20 cellular contexts compared by ENCODE assay signal in the genomic region with DNA sequence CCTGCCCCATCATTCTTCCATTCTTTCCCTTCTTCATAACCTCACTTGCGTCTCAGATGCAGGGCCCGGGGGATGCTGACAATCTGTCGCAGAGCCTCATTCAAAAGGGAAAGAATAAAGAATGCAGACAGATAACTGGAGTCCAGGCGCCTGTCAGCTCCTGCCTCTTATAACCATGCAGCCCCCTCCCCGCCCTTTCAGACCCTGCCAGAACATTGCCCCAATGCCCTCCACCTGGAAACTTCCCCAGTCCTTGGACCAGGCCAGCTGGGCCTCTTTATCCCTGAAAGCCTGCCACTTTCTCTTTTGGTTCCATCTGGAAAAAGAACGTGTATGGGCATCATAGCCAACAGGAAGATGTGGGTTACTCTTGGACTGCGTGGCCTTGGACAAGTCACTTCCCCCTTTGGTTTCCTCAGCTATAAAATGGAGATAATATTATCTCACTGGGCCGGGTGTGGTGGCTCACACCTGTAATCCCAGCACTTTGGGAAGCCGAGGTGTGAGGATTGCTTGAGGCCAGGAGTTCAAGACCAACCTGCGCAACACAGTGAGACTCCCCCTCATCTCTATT. TPM values are rescaled to one million over a fixed set of nuclear protein-coding genes. Genes with fewer than 3 reads are reported as not detected.
A peak's percentile ranks its signal among the peaks of the same experiment; 100 is the strongest.
DNase-seq lines count a peak whose midpoint lies in the region; ATAC-seq and TF ChIP-seq lines count a peak whose summit lies in the region.
"Had no signal": no experiment of that assay in that cellular context is flagged by ENCODE, and none has a peak within 500 bp of the region (broad histone marks: within the 10 kb centered on the region; RNA-seq: fewer than 3 reads in every experiment).

No MANE protein-coding gene starts in this region.

- no peak for TF ChIP-seq CTCF in CD4-positive, alpha-beta T cell (IDR thresholded peaks at IDR 0.05)
- TF ChIP-seq CTCF in OCI-LY7 (conservative IDR thresholded peaks at IDR 0.05; ENCODE audit: low read length): no peak
- TF ChIP-seq CTCF in esophagus squamous epithelium (IDR thresholded peaks at IDR 0.05): no peak
- TF ChIP-seq CTCF in neural progenitor cell (IDR thresholded peaks at IDR 0.05): no peak
- TF ChIP-seq CTCF in GM20000 (IDR thresholded peaks at IDR 0.05; ENCODE audit: extremely low read depth, missing control alignments): no peak

- TSS peak; percentile 38 for BruUV-seq in OCI-LY7 (replicated peaks; lab: Mats Ljungman, UMichigan)

- H3K9me3 ChIP-seq in CD4-positive, alpha-beta T cell (ENCODE audit: control insufficient read depth, low read length): no peaks in the 10 kb centered on the region
- H3K9me3 ChIP-seq in OCI-LY7 (ENCODE audit: low read length) (no peaks in the 10 kb centered on the region), esophagus squamous epithelium (no peaks in the 10 kb centered on the region), neural progenitor cell (ENCODE audit: low read depth) (no peaks in the 10 kb centered on the region), neuronal stem cell (replicated peaks in 1 of 2; ENCODE audit: control insufficient read depth in 2 of 2, insufficient read depth in 1 of 2, low read depth in 1 of 2, low read length in 2 of 2) (no peaks in the 10 kb centered on the region)
- H3K9me3 ChIP-seq: gastrocnemius medialis, right lobe of liver had no signal

- no peak overlapping the region for H3K4ac ChIP-seq in neuronal stem cell (ENCODE audit: low read length)

- H3K36me3 Mint-ChIP-seq in CD4-positive, alpha-beta T cell (ENCODE audit: low read depth): peaks cover 10% of the 10 kb centered on the region
- peaks cover 4% of the 10 kb centered on the region for H3K36me3 Mint-ChIP-seq in neural progenitor cell

- H3K4me1 ChIP-seq in OCI-LY7 (ENCODE audit: insufficient read depth, low read length, poor library complexity, severe bottlenecking): peaks cover 19% of the 10 kb centered on the region
- H3K4me1 ChIP-seq in esophagus squamous epithelium: peaks cover 5 to 82% (median 32%) of the 10 kb centered on the region in 3 donors
- H3K4me1 ChIP-seq in neural progenitor cell: peaks cover 51% of the 10 kb centered on the region
- H3K4me1 ChIP-seq in neuronal stem cell (ENCODE audit: control insufficient read depth in 2 of 2, insufficient read depth in 1 of 2, low read depth in 1 of 2, low read length in 2 of 2): peaks cover 37 to 43% of the 10 kb centered on the region in 2 donors

- no peak overlapping the region for H3K9ac ChIP-seq in neural progenitor cell
- H3K9ac ChIP-seq in neuronal stem cell (ENCODE audit: low read depth, low read length, poor library complexity): no peak overlapping the region

- H3K27ac Mint-ChIP-seq in CD4-positive, alpha-beta T cell: no peak overlapping the region
- no peak overlapping the region for H3K27ac Mint-ChIP-seq in neural progenitor cell

- H3K23ac ChIP-seq in neuronal stem cell (ENCODE audit: low read depth, low read length, poor library complexity): no peak overlapping the region

- H3K4me1 Mint-ChIP-seq in CD4-positive, alpha-beta T cell (ENCODE audit: low read depth): peaks cover 19% of the 10 kb centered on the region
- peaks cover 64% of the 10 kb centered on the region for H3K4me1 Mint-ChIP-seq in neural progenitor cell

- H3K14ac ChIP-seq in neuronal stem cell (ENCODE audit: low read length): no peak overlapping the region

- H4K91ac ChIP-seq in neuronal stem cell (ENCODE audit: low read depth, low read length, poor library complexity): no peak overlapping the region

- no peak overlapping the region for H2AK5ac ChIP-seq in neuronal stem cell (ENCODE audit: low read depth, low read length)

- 65 to 71% methylated on average over 9 of the region's 10 CpGs for WGBS in esophagus squamous epithelium, 2 donors
- WGBS in neuronal stem cell (ENCODE audit: extremely low coverage in 2 of 2, insufficient read length in 2 of 2, insufficient replicate concordance in 1 of 2), 2 donors: no CpG with 5 or more reads among the region's 10 CpGs

- no peak overlapping the region for H4K8ac ChIP-seq in neuronal stem cell (ENCODE audit: low read depth, low read length)

- H3K9me2 ChIP-seq in OCI-LY7 (ENCODE audit: insufficient read depth, low read length): no peaks in the 10 kb centered on the region

- H3K4me3 ChIP-seq in OCI-LY7 (ENCODE audit: low read depth, low read length, poor library complexity, severe bottlenecking): no peak overlapping the region
- no peak overlapping the region for H3K4me3 ChIP-seq in esophagus squamous epithelium
- H3K4me3 ChIP-seq in neural progenitor cell: no peak overlapping the region
- no peak overlapping the region for H3K4me3 ChIP-seq in neuronal stem cell (ENCODE audit: low read length in 2 of 2)
- H3K4me3 ChIP-seq: gastrocnemius medialis, GM12878, right lobe of liver had no signal

- H2BK5ac ChIP-seq in neuronal stem cell (ENCODE audit: low read length): no peak overlapping the region

- no peak overlapping the region for H3K27ac ChIP-seq in CD4-positive, alpha-beta T cell (ENCODE audit: low read depth, low read length)
- no peak overlapping the region for H3K27ac ChIP-seq in OCI-LY7 (ENCODE audit: low read depth, low read length, poor library complexity, severe bottlenecking)
- peak overlapping the region; percentile 66 to 99 (median 98) for H3K27ac ChIP-seq in esophagus squamous epithelium
- no peak overlapping the region for H3K27ac ChIP-seq in neural progenitor cell
- no peak overlapping the region for H3K27ac ChIP-seq in neuronal stem cell (replicated peaks; ENCODE audit: low read length)
- H3K27ac ChIP-seq: gastrocnemius medialis, right lobe of liver had no signal

- H3K36me3 ChIP-seq in OCI-LY7 (ENCODE audit: insufficient read depth, low read length) (peaks cover 4% of the 10 kb centered on the region; the same call in 1 of the 2 replicates), esophagus squamous epithelium (peaks cover 0 to 2% (median 0%) of the 10 kb centered on the region in 3 donors), neural progenitor cell (no peaks in the 10 kb centered on the region), neuronal stem cell (replicated peaks in 1 of 2; ENCODE audit: control insufficient read depth in 2 of 2, insufficient read depth in 2 of 2, low read length in 2 of 2) (no peaks in the 10 kb centered on the region)
- H3K36me3 ChIP-seq: gastrocnemius medialis, right lobe of liver had no signal

- no peaks in the 10 kb centered on the region for H3K27me3 Mint-ChIP-seq in CD4-positive, alpha-beta T cell
- peaks cover 7% of the 10 kb centered on the region for H3K27me3 Mint-ChIP-seq in neural progenitor cell (ENCODE audit: insufficient read depth, low read depth)

- no peaks in the 10 kb centered on the region for H3K27me3 ChIP-seq in CD4-positive, alpha-beta T cell (ENCODE audit: control insufficient read depth, insufficient read depth, low read length)
- H3K27me3 ChIP-seq in esophagus squamous epithelium: no peaks in the 10 kb centered on the region
- peaks cover 7% of the 10 kb centered on the region for H3K27me3 ChIP-seq in neural progenitor cell
- peaks cover 0 to under 1% (median 0%) of the 10 kb centered on the region in 3 experiments for H3K27me3 ChIP-seq in neuronal stem cell (ENCODE audit: control insufficient read depth in 3 of 3, insufficient read depth in 3 of 3, low read depth in 1 of 3, low read length in 3 of 3)
- H3K27me3 ChIP-seq: gastrocnemius medialis, right lobe of liver had no signal

- no peak overlapping the region for H2BK15ac ChIP-seq in neuronal stem cell (ENCODE audit: low read length)

- H3K79me2 ChIP-seq in OCI-LY7 (ENCODE audit: insufficient read depth, low read depth, low read length) (peaks cover 26% of the 10 kb centered on the region), neural progenitor cell (ENCODE audit: low read depth) (peaks cover 26% of the 10 kb centered on the region)

- H3K79me1 ChIP-seq in neuronal stem cell (ENCODE audit: low read depth, low read length): peaks cover 7% of the 10 kb centered on the region

- H4K20me1 ChIP-seq in OCI-LY7 (ENCODE audit: insufficient read depth, low read length): peaks cover 9% of the 10 kb centered on the region
- H4K20me1 ChIP-seq in neural progenitor cell (ENCODE audit: low read depth): peaks cover 66% of the 10 kb centered on the region

- POLR2A ChIA-PET in CD4-positive, alpha-beta T cell (lab: Charles Lee): no interaction called here
- POLR2A ChIA-PET in OCI-LY7 (lab: Charles Lee): interaction anchor here (0.6 to 0.7 kb wide), 2 partner anchors 27 to 55 kb away, joined by 3 to 4 read pairs; no protein-coding TSS in a partner anchor

- CTCF ChIA-PET in CD4-positive, alpha-beta T cell (lab: Charles Lee): no interaction called here
- CTCF ChIA-PET in OCI-LY7 (lab: Charles Lee; ENCODE audit: unreplicated experiment): no interaction called here

- peaks cover 80% of the 10 kb centered on the region for H3F3A ChIP-seq in neural progenitor cell (ENCODE audit: low read depth)

- H2AFZ ChIP-seq in OCI-LY7 (ENCODE audit: low read length): no peak overlapping the region
- H2AFZ ChIP-seq in neural progenitor cell (replicated peaks): no peak overlapping the region
- H2AFZ ChIP-seq in neuronal stem cell (ENCODE audit: low read length): no peak overlapping the region

- no peaks in the 10 kb centered on the region for H3K9me3 Mint-ChIP-seq in CD4-positive, alpha-beta T cell
- no peaks in the 10 kb centered on the region for H3K9me3 Mint-ChIP-seq in neural progenitor cell

- TF ChIP-seq POLR2A in esophagus squamous epithelium (IDR thresholded peaks at IDR 0.05): no peak

- intact Hi-C loops in CD4-positive, alpha-beta T cell (cut with DNase I, micrococcal nuclease): loop anchor here in 1 of 2 experiments (2.0 to 5.0 kb wide), 2 partner anchors 26 to 70 kb away; no protein-coding TSS in a partner anchor
- intact Hi-C loops in OCI-LY7 (cut with micrococcal nuclease; ENCODE audit: unreplicated experiment) (no loop called here), esophagus squamous epithelium (cut with DNase I) (no loop called here)

- no peak overlapping the region for H2BK120ac ChIP-seq in neuronal stem cell (ENCODE audit: low read depth, low read length)

- no peak for DNase-seq in CD4-positive, alpha-beta T cell
- DNase-seq in OCI-LY7 (ENCODE audit: low spot score) (no peak), esophagus squamous epithelium (lab: John Stamatoyannopoulos, UW) (no peak), neural progenitor cell (ENCODE audit: low spot score) (no peak), GM20000 (ENCODE audit: low spot score) (no peak), neuronal stem cell (ENCODE audit: low spot score) (no peak)
- DNase-seq: activated CD4-positive, alpha-beta T cell treated with anti-CD3 and anti-CD28 coated beads, Interleukin-2, amount 50 U/mL, for 48 hours; activated effector memory CD4-positive, alpha-beta T cell treated with Interleukin-2 at 50 U/mL for 16 hours; DMS79 treated with DMSO at 0.1 percent for 48 hours; effector CD8-positive, alpha-beta T cell; gastrocnemius medialis; KBM-7; NCI-H2029; NCI-H226; NCI-H748 treated with DMSO at 0.1 percent for 48 hours; right lobe of liver had no signal

- H2BK12ac ChIP-seq in neuronal stem cell (ENCODE audit: low read length): no peak overlapping the region

- H3K18ac ChIP-seq in neuronal stem cell (ENCODE audit: low read length): no peak overlapping the region

- no peak for ATAC-seq in CD4-positive, alpha-beta T cell (ENCODE audit: poor library complexity)
- no peak for ATAC-seq in HG02610 (IDR thresholded peaks at IDR 0.05; ENCODE audit: unreplicated experiment)
- no peak for ATAC-seq in HG03159 (IDR thresholded peaks at IDR 0.05; ENCODE audit: unreplicated experiment)
- ATAC-seq: gastrocnemius medialis, GM12878, right lobe of liver, Right ventricle myocardium inferior had no signal

- peak overlapping the region; percentile 68 for H3K4me3 Mint-ChIP-seq in CD4-positive, alpha-beta T cell
- peak overlapping the region; percentile 87 for H3K4me3 Mint-ChIP-seq in neural progenitor cell

- H3K4me2 ChIP-seq in OCI-LY7 (ENCODE audit: low read length) (no peak overlapping the region), neural progenitor cell (no peak overlapping the region), neuronal stem cell (ENCODE audit: insufficient read depth, low read length, poor library complexity, severe bottlenecking) (no peak overlapping the region)

RNA-seq across cellular contexts. Expression of a gene that starts 2.1 kb away (rescaled TPM):
- 10 to 100 TPM; 61.6 to 64.1 TPM for total RNA-seq in CD4-positive, alpha-beta T cell
- 55.6 and 56.0 TPM in 2 replicates for total RNA-seq in OCI-LY7 (2014; rRNA removed; shearing (Covaris generic))
- total RNA-seq in OCI-LY7 (2022) (71.1 and 77.8 TPM in 2 replicates), esophagus squamous epithelium (10 to 100 TPM; 40.2 to 52.5 (median 41.0) TPM), neural progenitor cell (ENCODE audit: low replicate concordance) (53.7 and 67.4 TPM in 2 replicates)
- 18.5 TPM for polyA plus RNA-seq in neuronal stem cell (2013, experiment 1 of 2)
- 19.2 TPM for polyA plus RNA-seq in neuronal stem cell (2013, experiment 2 of 2)

Comparison
In these comparisons a context has a peak if more than half of its experiments do, and no peak if none do; other contexts are left out.
1. H3K27ac ChIP-seq: peak in esophagus squamous epithelium (4 of 4); none in CD4-positive, alpha-beta T cell (single experiment), OCI-LY7 (single experiment), neural progenitor cell (single experiment) and neuronal stem cell (single experiment).